In the genomic region with DNA sequence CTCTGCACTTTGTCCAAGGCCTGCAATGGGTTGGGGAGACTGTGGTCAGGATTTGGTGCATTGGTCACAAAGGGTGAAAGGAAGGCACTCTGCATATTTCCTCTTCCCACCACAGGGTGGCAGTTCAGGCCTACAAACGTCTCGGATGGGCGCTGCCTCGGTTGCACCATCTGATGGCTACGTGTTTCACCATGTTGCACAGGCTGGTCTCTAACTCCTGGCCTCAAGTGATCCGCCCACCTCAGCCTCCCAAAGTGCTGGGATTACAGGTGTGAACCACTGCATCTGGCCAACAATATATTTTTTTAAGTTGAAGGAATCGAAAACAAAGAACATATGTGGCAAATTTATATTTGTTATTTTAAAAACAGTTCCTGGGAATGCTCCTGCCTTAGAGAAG, we compare ENCODE assay signal across 8 cellular contexts. TPM values are rescaled to one million over a fixed set of nuclear protein-coding genes. Genes with fewer than 3 reads are reported as not detected.
DNase-seq lines count a peak whose midpoint lies in the region; ATAC-seq and TF ChIP-seq lines count a peak whose summit lies in the region.

No MANE protein-coding gene starts in this region.

- H3K4me3 Mint-ChIP-seq in activated T-helper 2 cell treated with anti-CD3 and anti-CD28 coated beads, Interferon-gamma antibody, Interleukin-2, Interleukin-4, amounts not matched to agents 10 μg/mL and 5 μg/mL and 100 μg/mL, durations not matched to agents 14 hours and 24 hours and 36 hours (ENCODE audit: low read depth) = no peak overlapping the region

- no peaks in the 10 kb centered on the region for H3K36me3 ChIP-seq in Panc1 (ENCODE audit: control insufficient read depth, insufficient read depth, low read length)
- H3K36me3 ChIP-seq in upper lobe of right lung = no peaks in the 10 kb centered on the region

- in situ Hi-C loops in Panc1 (cut with HindIII; ENCODE audit: low pct_unique_long_range_greater_than_20kb, low sequenced_read_pairs) = no loop called here

- ATAC-seq in Panc1 (peak; percentile 93), upper lobe of right lung (peak; percentile 95), GM21825 (IDR thresholded peaks at IDR 0.05; ENCODE audit: unreplicated experiment) (no peak)

- peak overlapping the region; percentile 54 for H3K27ac Mint-ChIP-seq in activated T-helper 2 cell treated with anti-CD3 and anti-CD28 coated beads, Interferon-gamma antibody, Interleukin-2, Interleukin-4, amounts not matched to agents 10 μg/mL and 5 μg/mL and 100 μg/mL, durations not matched to agents 14 hours and 24 hours and 36 hours

- DNase-seq in GM03348 (ENCODE audit: low spot score) (peak; percentile 91), HUDEP-2 (lab: John Stamatoyannopoulos, UW; ENCODE audit: unreplicated experiment in 76 of 76) (peak in 57 of 76 experiments; percentile 3 to 64 (median 32)), Panc1 (ENCODE audit: low read depth, low spot score) (peak; percentile 64), foreskin fibroblast (peak; percentile 64 to 91), occipital lobe (lab: John Stamatoyannopoulos, UW) (peak; percentile 28), upper lobe of right lung (peak; percentile 78)
- peak; percentile 45 for DNase-seq in activated T-helper 2 cell treated with anti-CD3 and anti-CD28 coated beads, Interferon-gamma antibody, Interleukin-2, Interleukin-4, amounts not matched to agents 10 μg/mL and 5 μg/mL and 100 μg/mL, durations not matched to agents 14 hours and 24 hours and 36 hours (ENCODE audit: low spot score)

- TF ChIP-seq CTCF in Panc1 (IDR thresholded peaks at IDR 0.05) = peak; percentile 89
- TF ChIP-seq CTCF in foreskin fibroblast (IDR thresholded peaks at IDR 0.05; ENCODE audit: low read depth, low read length) = peak; percentile 56
- peak; percentile 80 for TF ChIP-seq CTCF in upper lobe of right lung (IDR thresholded peaks at IDR 0.05)

- peaks cover 13% of the 10 kb centered on the region for H3K4me1 Mint-ChIP-seq in activated T-helper 2 cell treated with anti-CD3 and anti-CD28 coated beads, Interferon-gamma antibody, Interleukin-2, Interleukin-4, amounts not matched to agents 10 μg/mL and 5 μg/mL and 100 μg/mL, durations not matched to agents 14 hours and 24 hours and 36 hours (ENCODE audit: low read depth)

- H3K27me3 ChIP-seq in Panc1 (ENCODE audit: control insufficient read depth, insufficient read depth, low read length) (no peaks in the 10 kb centered on the region), upper lobe of right lung (no peaks in the 10 kb centered on the region)

- BruUV-seq in Panc1 (replicated peaks; lab: Mats Ljungman, UMichigan) = no TSS peak

- H3K9me3 ChIP-seq in Panc1 (ENCODE audit: control insufficient read depth, insufficient read depth, low read depth, low read length) (no peaks in the 10 kb centered on the region), upper lobe of right lung (no peaks in the 10 kb centered on the region)

- no peaks in the 10 kb centered on the region for H3K36me3 Mint-ChIP-seq in activated T-helper 2 cell treated with anti-CD3 and anti-CD28 coated beads, Interferon-gamma antibody, Interleukin-2, Interleukin-4, amounts not matched to agents 10 μg/mL and 5 μg/mL and 100 μg/mL, durations not matched to agents 14 hours and 24 hours and 36 hours (ENCODE audit: low read depth)

- no peaks in the 10 kb centered on the region for H3K9me3 Mint-ChIP-seq in activated T-helper 2 cell treated with anti-CD3 and anti-CD28 coated beads, Interferon-gamma antibody, Interleukin-2, Interleukin-4, amounts not matched to agents 10 μg/mL and 5 μg/mL and 100 μg/mL, durations not matched to agents 14 hours and 24 hours and 36 hours

- CTCF ChIA-PET in Panc1 (lab: Charles Lee) = interaction anchor here (0.8 kb wide), 1 partner anchor 139 kb away, joined by 4 read pairs; no protein-coding TSS in a partner anchor

- H3K27ac ChIP-seq in Panc1 (ENCODE audit: low read length) (peak overlapping the region; percentile 60; the same call in 1 of the 2 replicates), upper lobe of right lung (no peak overlapping the region)

- intact Hi-C loops in Panc1 (cut with micrococcal nuclease; ENCODE audit: unreplicated experiment) = loop anchor here (1.0 to 10.0 kb wide), 2 partner anchors 63 to 178 kb away; a partner anchor contains a TSS
- intact Hi-C loops in activated T-helper 2 cell treated with anti-CD3 and anti-CD28 coated beads, Interferon-gamma antibody, Interleukin-2, Interleukin-4, amounts not matched to agents 10 μg/mL and 5 μg/mL and 100 μg/mL, durations not matched to agents 14 hours and 24 hours and 36 hours (cut with micrococcal nuclease) = loop anchor here (1.0 kb wide), 3 partner anchors 35 to 91 kb away; a partner anchor contains a TSS
- intact Hi-C loops in upper lobe of right lung (cut with DNase I) = loop anchor here (5.0 kb wide), 1 partner anchor 66 kb away; a partner anchor contains a TSS

- H3K27me3 Mint-ChIP-seq in activated T-helper 2 cell treated with anti-CD3 and anti-CD28 coated beads, Interferon-gamma antibody, Interleukin-2, Interleukin-4, amounts not matched to agents 10 μg/mL and 5 μg/mL and 100 μg/mL, durations not matched to agents 14 hours and 24 hours and 36 hours (ENCODE audit: low read depth) = peaks cover 20% of the 10 kb centered on the region

- no peaks in the 10 kb centered on the region; the same call in 1 of the 2 replicates for H3K4me1 ChIP-seq in Panc1 (ENCODE audit: control insufficient read depth, insufficient read depth, low read length)
- peaks cover 6% of the 10 kb centered on the region for H3K4me1 ChIP-seq in upper lobe of right lung

- H3K4me3 ChIP-seq in Panc1 (ENCODE audit: low read depth in 2 of 2, low read length in 2 of 2) = peak overlapping the region in 1 of 2 experiments; percentile 16; a peak in 1 of 4 replicates
- no peak overlapping the region for H3K4me3 ChIP-seq in foreskin fibroblast (ENCODE audit: low read depth in 1 of 2, low read length in 2 of 2)
- no peak overlapping the region for H3K4me3 ChIP-seq in upper lobe of right lung

- POLR2A ChIA-PET in Panc1 (lab: Charles Lee) = no interaction called here

RNA-seq across cellular contexts. Expression of a gene that starts 35.1 kb away (rescaled TPM):
- total RNA-seq in Panc1 (2021; ENCODE audit: unreplicated experiment) (525 TPM), occipital lobe (256 TPM), upper lobe of right lung (654 TPM)
- polyA plus RNA-seq in Panc1 (2012; ENCODE audit: insufficient read length) = 275 TPM
- 405 and 431 TPM in 2 replicates for total RNA-seq in activated T-helper 2 cell treated with anti-CD3 and anti-CD28 coated beads, Interferon-gamma antibody, Interleukin-2, Interleukin-4, amounts not matched to agents 10 μg/mL and 5 μg/mL and 100 μg/mL, durations not matched to agents 14 hours and 24 hours and 36 hours

RNA-seq across cellular contexts. Expression of a gene that starts 51.8 kb away (rescaled TPM):
- 17.3 TPM for total RNA-seq in Panc1 (2021; ENCODE audit: unreplicated experiment)
- polyA plus RNA-seq in Panc1 (2012; ENCODE audit: insufficient read length) = 16.5 TPM
- 5.3 and 5.7 TPM in 2 replicates for total RNA-seq in activated T-helper 2 cell treated with anti-CD3 and anti-CD28 coated beads, Interferon-gamma antibody, Interleukin-2, Interleukin-4, amounts not matched to agents 10 μg/mL and 5 μg/mL and 100 μg/mL, durations not matched to agents 14 hours and 24 hours and 36 hours
- total RNA-seq in occipital lobe = 10.3 TPM
- total RNA-seq in upper lobe of right lung = 23.2 TPM

Comparison
In these comparisons a context has a peak if more than half of its experiments do, and no peak if none do; other contexts are left out.
1. DNase-seq: peak in every context shown above with its lines; median percentile 91 in GM03348; 78 in upper lobe of right lung; 78 in foreskin fibroblast; 64 in Panc1; 45 in activated T-helper 2 cell treated with anti-CD3 and anti-CD28 coated beads, Interferon-gamma antibody, Interleukin-2, Interleukin-4, amounts not matched to agents 10 μg/mL and 5 μg/mL and 100 μg/mL, durations not matched to agents 14 hours and 24 hours and 36 hours; 32 in HUDEP-2; 28 in occipital lobe.